ENCODE assay signal across 2 cellular contexts in the genomic region with DNA sequence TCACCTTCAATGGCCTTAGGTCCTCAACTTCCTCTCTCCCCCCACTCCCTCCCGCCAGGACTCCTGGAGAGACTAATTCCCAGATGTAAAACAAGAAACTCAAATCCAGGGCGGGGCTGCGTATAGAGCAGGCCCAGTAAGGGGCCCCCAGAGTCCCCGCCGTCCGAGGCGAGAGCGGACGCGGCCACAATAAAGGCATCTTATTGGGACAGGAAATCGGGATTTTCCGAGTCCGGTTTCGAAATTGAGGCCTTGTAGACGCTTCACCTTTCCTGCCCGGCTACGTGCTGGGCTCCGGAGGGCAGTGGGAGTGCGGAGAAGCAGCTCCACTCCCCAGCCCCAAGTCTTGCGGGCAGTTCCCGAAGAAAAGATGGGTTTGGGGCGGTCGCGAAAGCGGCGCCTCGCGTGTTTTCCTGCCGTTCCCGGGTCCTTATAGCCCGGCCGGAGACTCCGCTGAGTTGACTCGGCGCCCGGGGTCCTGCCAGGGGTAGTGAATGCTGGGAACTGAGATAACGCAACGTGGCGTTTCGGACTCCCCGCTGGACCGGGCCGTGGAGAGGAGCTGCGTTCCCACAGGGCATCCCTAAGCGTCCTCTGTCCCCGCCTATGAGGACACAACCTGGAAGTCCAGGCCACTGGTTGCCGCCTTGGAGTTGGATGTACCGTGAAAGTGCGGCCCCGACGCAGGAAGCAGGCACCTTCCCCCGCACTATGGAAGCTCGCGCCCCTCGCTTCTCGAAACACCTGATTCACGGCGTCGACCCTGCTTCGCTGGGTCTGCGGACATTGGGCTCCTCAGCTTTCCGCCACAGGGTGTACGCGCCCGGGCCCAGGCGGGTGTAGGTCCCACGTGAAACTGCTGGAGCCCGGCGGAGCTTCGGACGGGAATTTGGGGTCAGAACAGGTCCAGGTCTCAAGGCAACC.
TF ChIP-seq lines count a peak whose summit lies in the region.

No MANE protein-coding gene starts in this region.

TF ChIP-seq in liver, 16 proteins besides CTCF, POLR2A, EP300 and RAD21:
- TF ChIP-seq JUND (IDR thresholded peaks at IDR 0.05), result no peak
- TF ChIP-seq HNF4G (IDR thresholded peaks at IDR 0.05), result no peak
- TF ChIP-seq FOXA1 (IDR thresholded peaks at IDR 0.05), result no peak
- TF ChIP-seq SP1 (IDR thresholded peaks at IDR 0.05), result no peak
- no peak for TF ChIP-seq NR2F2 (IDR thresholded peaks at IDR 0.05)
- TF ChIP-seq, protein P1, sequence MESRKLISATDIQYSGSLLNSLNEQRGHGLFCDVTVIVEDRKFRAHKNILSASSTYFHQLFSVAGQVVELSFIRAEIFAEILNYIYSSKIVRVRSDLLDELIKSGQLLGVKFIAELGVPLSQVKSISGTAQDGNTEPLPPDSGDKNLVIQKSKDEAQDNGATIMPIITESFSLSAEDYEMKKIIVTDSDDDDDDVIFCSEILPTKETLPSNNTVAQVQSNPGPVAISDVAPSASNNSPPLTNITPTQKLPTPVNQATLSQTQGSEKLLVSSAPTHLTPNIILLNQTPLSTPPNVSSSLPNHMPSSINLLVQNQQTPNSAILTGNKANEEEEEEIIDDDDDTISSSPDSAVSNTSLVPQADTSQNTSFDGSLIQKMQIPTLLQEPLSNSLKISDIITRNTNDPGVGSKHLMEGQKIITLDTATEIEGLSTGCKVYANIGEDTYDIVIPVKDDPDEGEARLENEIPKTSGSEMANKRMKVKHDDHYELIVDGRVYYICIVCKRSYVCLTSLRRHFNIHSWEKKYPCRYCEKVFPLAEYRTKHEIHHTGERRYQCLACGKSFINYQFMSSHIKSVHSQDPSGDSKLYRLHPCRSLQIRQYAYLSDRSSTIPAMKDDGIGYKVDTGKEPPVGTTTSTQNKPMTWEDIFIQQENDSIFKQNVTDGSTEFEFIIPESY (IDR thresholded peaks at IDR 0.05), result no peak
- TF ChIP-seq, protein P2, sequence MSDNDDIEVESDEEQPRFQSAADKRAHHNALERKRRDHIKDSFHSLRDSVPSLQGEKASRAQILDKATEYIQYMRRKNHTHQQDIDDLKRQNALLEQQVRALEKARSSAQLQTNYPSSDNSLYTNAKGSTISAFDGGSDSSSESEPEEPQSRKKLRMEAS (IDR thresholded peaks at IDR 0.05), result no peak
- TF ChIP-seq RXRA (IDR thresholded peaks at IDR 0.05), result no peak
- TF ChIP-seq FOXA2 (IDR thresholded peaks at IDR 0.05), result no peak
- TF ChIP-seq, protein P3, sequence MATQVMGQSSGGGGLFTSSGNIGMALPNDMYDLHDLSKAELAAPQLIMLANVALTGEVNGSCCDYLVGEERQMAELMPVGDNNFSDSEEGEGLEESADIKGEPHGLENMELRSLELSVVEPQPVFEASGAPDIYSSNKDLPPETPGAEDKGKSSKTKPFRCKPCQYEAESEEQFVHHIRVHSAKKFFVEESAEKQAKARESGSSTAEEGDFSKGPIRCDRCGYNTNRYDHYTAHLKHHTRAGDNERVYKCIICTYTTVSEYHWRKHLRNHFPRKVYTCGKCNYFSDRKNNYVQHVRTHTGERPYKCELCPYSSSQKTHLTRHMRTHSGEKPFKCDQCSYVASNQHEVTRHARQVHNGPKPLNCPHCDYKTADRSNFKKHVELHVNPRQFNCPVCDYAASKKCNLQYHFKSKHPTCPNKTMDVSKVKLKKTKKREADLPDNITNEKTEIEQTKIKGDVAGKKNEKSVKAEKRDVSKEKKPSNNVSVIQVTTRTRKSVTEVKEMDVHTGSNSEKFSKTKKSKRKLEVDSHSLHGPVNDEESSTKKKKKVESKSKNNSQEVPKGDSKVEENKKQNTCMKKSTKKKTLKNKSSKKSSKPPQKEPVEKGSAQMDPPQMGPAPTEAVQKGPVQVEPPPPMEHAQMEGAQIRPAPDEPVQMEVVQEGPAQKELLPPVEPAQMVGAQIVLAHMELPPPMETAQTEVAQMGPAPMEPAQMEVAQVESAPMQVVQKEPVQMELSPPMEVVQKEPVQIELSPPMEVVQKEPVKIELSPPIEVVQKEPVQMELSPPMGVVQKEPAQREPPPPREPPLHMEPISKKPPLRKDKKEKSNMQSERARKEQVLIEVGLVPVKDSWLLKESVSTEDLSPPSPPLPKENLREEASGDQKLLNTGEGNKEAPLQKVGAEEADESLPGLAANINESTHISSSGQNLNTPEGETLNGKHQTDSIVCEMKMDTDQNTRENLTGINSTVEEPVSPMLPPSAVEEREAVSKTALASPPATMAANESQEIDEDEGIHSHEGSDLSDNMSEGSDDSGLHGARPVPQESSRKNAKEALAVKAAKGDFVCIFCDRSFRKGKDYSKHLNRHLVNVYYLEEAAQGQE (IDR thresholded peaks at IDR 0.05), result no peak
- no peak for TF ChIP-seq TAF1 (conservative IDR thresholded peaks at IDR 0.05)
- no peak for TF ChIP-seq YY1 (IDR thresholded peaks at IDR 0.05)
- TF ChIP-seq EGR1 (IDR thresholded peaks at IDR 0.05; ENCODE audit: low read depth in 2 of 2), result no peak
- no peak for TF ChIP-seq HNF4A (conservative IDR thresholded peaks at IDR 0.05)
- TF ChIP-seq, protein P4, sequence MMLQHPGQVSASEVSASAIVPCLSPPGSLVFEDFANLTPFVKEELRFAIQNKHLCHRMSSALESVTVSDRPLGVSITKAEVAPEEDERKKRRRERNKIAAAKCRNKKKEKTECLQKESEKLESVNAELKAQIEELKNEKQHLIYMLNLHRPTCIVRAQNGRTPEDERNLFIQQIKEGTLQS (IDR thresholded peaks at IDR 0.05), result no peak
- TF ChIP-seq GABPA (IDR thresholded peaks at IDR 0.05 in 1 of 2, conservative IDR thresholded peaks at IDR 0.05 in 1 of 2), result no peak

TF ChIP-seq in HepG2, 621 proteins besides CTCF, POLR2A, EP300 and RAD21:
- TF ChIP-seq ZFP90 (CRISPR knock-in tag; IDR thresholded peaks at IDR 0.05; ENCODE audit: borderline replicate concordance), result no peak
